ENCODE assay signal across 7 cellular contexts in genomic region chr12:95129115-95129514, GRCh38.
"Had no signal": no experiment of that assay in that cellular context is flagged by ENCODE, and none has a peak within 500 bp of the region (broad histone marks: within the 10 kb centered on the region; RNA-seq: fewer than 3 reads in every experiment).

No MANE protein-coding gene starts in this region.

- H3K27ac Mint-ChIP-seq: GM23338, IgD-negative memory B cell had no signal

- H3K27me3 Mint-ChIP-seq: IgD-negative memory B cell had no signal

- H3K36me3 Mint-ChIP-seq: IgD-negative memory B cell had no signal

- H3K4me3 Mint-ChIP-seq: GM23338, H9 had no signal

- H3K4me3 ChIP-seq: GM23338 had no signal

- H3K27ac ChIP-seq: HL-60 had no signal

- ATAC-seq: GM23338, HCT116, HepG2 had no signal

- H3K4me1 Mint-ChIP-seq: GM23338, H9 had no signal

- DNase-seq: H9, KBM-7 had no signal

- H3K9me3 Mint-ChIP-seq: GM23338, H9, IgD-negative memory B cell had no signal
